34 cellular contexts compared by ENCODE assay signal in genomic region chr10:122706467-122706866, GRCh38. TPM values are rescaled to one million over a fixed set of nuclear protein-coding genes. Genes with fewer than 3 reads are reported as not detected.
"Had no signal": no experiment of that assay in that cellular context is flagged by ENCODE, and none has a peak within 500 bp of the region (broad histone marks: within the 10 kb centered on the region; RNA-seq: fewer than 3 reads in every experiment).

No MANE protein-coding gene starts in this region.

- H3K4me1 ChIP-seq: ascending aorta had no signal

- ATAC-seq: activated CD4-positive, alpha-beta T cell treated with anti-CD3 and anti-CD28 coated beads for 36 hours; activated CD4-positive, CD25-positive, alpha-beta regulatory T cell treated with anti-CD3 and anti-CD28 coated beads, Interleukin-2, amount 50 U/mL, for 24 hours; activated CD8-positive, alpha-beta memory T cell treated with anti-CD3 and anti-CD28 coated beads, Interleukin-2, amount 10 ng/mL, durations not matched to agents 7 days and 5 days; activated CD8-positive, alpha-beta T cell treated with anti-CD3 and anti-CD28 coated beads, Interleukin-2, amount 10 ng/mL, durations not matched to agents 7 days and 5 days; activated naive CD8-positive, alpha-beta T cell treated with anti-CD3 and anti-CD28 coated beads, Interleukin-2, amount 50 U/mL, for 24 hours; WTC11 had no signal

- H3K36me3 ChIP-seq: ascending aorta, cardiac muscle cell, WERI-Rb-1 had no signal

- H3K9me3 ChIP-seq: ascending aorta had no signal

- DNase-seq: activated CD4-positive, alpha-beta memory T cell treated with anti-CD3 and anti-CD28 coated beads, Interleukin-2, amount 10 ng/mL, durations not matched to agents 7 days and 5 days; activated CD4-positive, alpha-beta T cell treated with anti-CD3 and anti-CD28 coated beads for 1 hour; activated CD4-positive, alpha-beta T cell treated with anti-CD3 and anti-CD28 coated beads for 36 hours; activated CD4-positive, alpha-beta T cell treated with anti-CD3 and anti-CD28 coated beads for 48 hours; activated CD4-positive, alpha-beta T cell treated with anti-CD3 and anti-CD28 coated beads, Interleukin-2, amount 10 ng/mL, durations not matched to agents 7 days and 5 days; activated CD4-positive, alpha-beta T cell treated with anti-CD3 and anti-CD28 coated beads, Interleukin-2, amount 50 U/mL, for 48 hours; activated CD4-positive, CD25-positive, alpha-beta regulatory T cell; activated CD8-positive, alpha-beta memory T cell treated with anti-CD3 and anti-CD28 coated beads for 24 hours; activated CD8-positive, alpha-beta memory T cell treated with anti-CD3 and anti-CD28 coated beads, Interleukin-2, amount 10 ng/mL, durations not matched to agents 7 days and 5 days; activated CD8-positive, alpha-beta memory T cell treated with anti-CD3 and anti-CD28 coated beads, Interleukin-2, amount 50 U/mL, for 48 hours; activated CD8-positive, alpha-beta T cell treated with anti-CD3 and anti-CD28 coated beads, Interleukin-2, amount 10 ng/mL, durations not matched to agents 7 days and 5 days; activated effector memory CD4-positive, alpha-beta T cell treated with Interleukin-2 at 50 U/mL for 16 hours; activated gamma-delta T cell; activated naive CD4-positive, alpha-beta T cell treated with anti-CD3 and anti-CD28 coated beads, Interleukin-2, amount 10 ng/mL, durations not matched to agents 7 days and 5 days; activated naive CD4-positive, alpha-beta T cell treated with Interleukin-2 at 50 U/mL for 16 hours; activated naive CD8-positive, alpha-beta T cell treated with anti-CD3 and anti-CD28 coated beads, Interleukin-2, amount 10 ng/mL, durations not matched to agents 7 days and 5 days; activated naive CD8-positive, alpha-beta T cell treated with anti-CD3 and anti-CD28 coated beads, Interleukin-2, amount 50 U/mL, for 24 hours; activated T-cell treated with anti-CD3 and anti-CD28 coated beads, Interleukin-2, amount 50 U/mL, for 24 hours; activated T-cell treated with anti-CD3 and anti-CD28 coated beads, Interleukin-2, amount 50 U/mL, for 48 hours; amygdala; anterior cingulate cortex; caudate nucleus; cerebellar nuclear complex; T-helper 1 cell; T-helper 2 cell; T-helper 9 cell; WERI-Rb-1 had no signal

- H3K27ac ChIP-seq: ascending aorta, cardiac muscle cell, WERI-Rb-1 had no signal

- H3K4me3 ChIP-seq: ascending aorta, cardiac muscle cell had no signal

- H3K27me3 ChIP-seq: ascending aorta, cardiac muscle cell had no signal

RNA-seq across cellular contexts. Expression of gene C10orf120, which starts 6.8 kb away (rescaled TPM):
- total RNA-seq: activated CD4-positive, alpha-beta memory T cell treated with anti-CD3 and anti-CD28 coated beads, Interleukin-2, amount 10 ng/mL, durations not matched to agents 7 days and 5 days; activated CD4-positive, alpha-beta T cell treated with anti-CD3 and anti-CD28 coated beads for 36 hours; activated CD4-positive, alpha-beta T cell treated with anti-CD3 and anti-CD28 coated beads, Interleukin-2, amount 10 ng/mL, durations not matched to agents 7 days and 5 days; activated CD8-positive, alpha-beta memory T cell treated with anti-CD3 and anti-CD28 coated beads, Interleukin-2, amount 10 ng/mL, durations not matched to agents 7 days and 5 days; activated CD8-positive, alpha-beta T cell treated with anti-CD3 and anti-CD28 coated beads, Interleukin-2, amount 10 ng/mL, durations not matched to agents 7 days and 5 days; activated naive CD8-positive, alpha-beta T cell treated with anti-CD3 and anti-CD28 coated beads, Interleukin-2, amount 10 ng/mL, durations not matched to agents 7 days and 5 days; activated T-helper 2 cell treated with anti-CD3 and anti-CD28 coated beads, Interferon-gamma antibody, Interleukin-2, Interleukin-4, amounts not matched to agents 10 μg/mL and 5 μg/mL and 100 μg/mL, durations not matched to agents 14 hours and 24 hours and 36 hours; ascending aorta; bronchial epithelial cell; cardiac muscle cell; chondrocyte; WTC11 had no signal
- polyA plus RNA-seq: cardiac muscle cell had no signal
